Comparison of ENCODE assay signal across 14 cellular contexts in genomic region chr3:10053054-10053453, GRCh38. TPM values are rescaled to one million over a fixed set of nuclear protein-coding genes. Genes with fewer than 3 reads are reported as not detected.
"Had no signal": no experiment of that assay in that cellular context is flagged by ENCODE, and none has a peak within 500 bp of the region (broad histone marks: within the 10 kb centered on the region; RNA-seq: fewer than 3 reads in every experiment).

No MANE protein-coding gene starts in this region.

RNA-seq across cellular contexts. Expression of gene FANCD2OS, which starts 55.0 kb away (rescaled TPM):
- total RNA-seq: stomach, subcutaneous adipose tissue, suprapubic skin, temporal lobe, thoracic aorta, thyroid gland, tibial nerve, transverse colon, upper lobe of left lung, upper lobe of right lung, ureter, urinary bladder, uterus, vagina had no signal
- polyA plus RNA-seq: stomach, urinary bladder had no signal
